ENCODE assay signal across 15 cellular contexts in genomic region chr11:78339483-78339882, GRCh38.
DNase-seq lines count a peak whose midpoint lies in the region; ATAC-seq, FAIRE-seq and TF ChIP-seq lines count a peak whose summit lies in the region.
"Had no signal": no experiment of that assay in that cellular context is flagged by ENCODE, and none has a peak within 500 bp of the region (broad histone marks: within the 10 kb centered on the region; RNA-seq: fewer than 3 reads in every experiment).

No MANE protein-coding gene starts in this region.

- H3K27me3 ChIP-seq in pancreas: no peaks in the 10 kb centered on the region
- H3K27me3 ChIP-seq: colonic mucosa, upper lobe of right lung had no signal

- H3K27ac ChIP-seq in pancreas: no peak overlapping the region
- H3K27ac ChIP-seq: colonic mucosa, upper lobe of right lung had no signal

- peaks cover 86% of the 10 kb centered on the region for H3K4me1 Mint-ChIP-seq in activated T-helper 1 cell treated with anti-CD3 and anti-CD28 coated beads, Interleukin-12 subunit alpha, Interleukin-12 subunit beta, Interleukin-2, Interleukin-4 antibody, amounts not matched to agents 30 ng/mL and 10 ng/mL and 1 ng/mL, durations not matched to agents 14 hours and 24 hours and 36 hours (ENCODE audit: low read depth)

- H3K36me3 ChIP-seq in pancreas: no peaks in the 10 kb centered on the region
- H3K36me3 ChIP-seq: colonic mucosa, upper lobe of right lung had no signal

- intact Hi-C loops in activated T-helper 1 cell treated with anti-CD3 and anti-CD28 coated beads, Interleukin-12 subunit alpha, Interleukin-12 subunit beta, Interleukin-2, Interleukin-4 antibody, amounts not matched to agents 30 ng/mL and 10 ng/mL and 1 ng/mL, durations not matched to agents 14 hours and 24 hours and 36 hours (cut with micrococcal nuclease): loop anchor here (1.0 kb wide), 3 partner anchors 47 to 304 kb away; partner anchors contain the start of genes KCTD21 and USP35
- intact Hi-C loops in pancreas (cut with DNase I): no loop called here

- peak overlapping the region; percentile 31 for H3K4me3 Mint-ChIP-seq in activated T-helper 1 cell treated with anti-CD3 and anti-CD28 coated beads, Interleukin-12 subunit alpha, Interleukin-12 subunit beta, Interleukin-2, Interleukin-4 antibody, amounts not matched to agents 30 ng/mL and 10 ng/mL and 1 ng/mL, durations not matched to agents 14 hours and 24 hours and 36 hours
- H3K4me3 Mint-ChIP-seq: activated B cell treated with CpG ODN at 0.5 μM for 24 hours, immature natural killer cell had no signal

- no peak for FAIRE-seq in pancreas (lab: Jason Lieb, UNC)
- FAIRE-seq: HepG2 had no signal

- DNase-seq in NCI-H345 (lab: John Stamatoyannopoulos, UW): peak; percentile 33
- DNase-seq in NCI-H345 treated with DMSO at 0.1 percent for 48 hours (lab: John Stamatoyannopoulos, UW; ENCODE audit: unreplicated experiment): no peak
- DNase-seq in NCI-H187 treated with DMSO at 0.1 percent for 48 hours (lab: John Stamatoyannopoulos, UW): peak; percentile 79
- no peak for DNase-seq in activated T-helper 1 cell treated with anti-CD3 and anti-CD28 coated beads, Interleukin-12 subunit alpha, Interleukin-12 subunit beta, Interleukin-2, Interleukin-4 antibody, amounts not matched to agents 30 ng/mL and 10 ng/mL and 1 ng/mL, durations not matched to agents 14 hours and 24 hours and 36 hours (ENCODE audit: low spot score)
- DNase-seq in pancreas: no peak
- DNase-seq in NCI-H2196 (lab: John Stamatoyannopoulos, UW; ENCODE audit: unreplicated experiment): no peak
- DNase-seq: 8988T; activated B cell treated with CpG ODN at 0.5 μM for 24 hours; activated naive CD4-positive, alpha-beta T cell treated with Interleukin-2 at 50 U/mL for 16 hours; colonic mucosa; immature natural killer cell; upper lobe of right lung had no signal

- TF ChIP-seq CTCF in pancreas (IDR thresholded peaks at IDR 0.05): no peak

- peak overlapping the region; percentile 94 for H3K27ac Mint-ChIP-seq in activated T-helper 1 cell treated with anti-CD3 and anti-CD28 coated beads, Interleukin-12 subunit alpha, Interleukin-12 subunit beta, Interleukin-2, Interleukin-4 antibody, amounts not matched to agents 30 ng/mL and 10 ng/mL and 1 ng/mL, durations not matched to agents 14 hours and 24 hours and 36 hours
- H3K27ac Mint-ChIP-seq: activated B cell treated with CpG ODN at 0.5 μM for 24 hours, immature natural killer cell had no signal

- peaks cover 0 to 4% (median 0%) of the 10 kb centered on the region in 4 donors for H3K9me3 ChIP-seq in pancreas
- H3K9me3 ChIP-seq: colonic mucosa, upper lobe of right lung had no signal

- ATAC-seq in pancreas (peak in 3 of 4 donors; percentile 47 to 64 (median 63)), GM21717 (IDR thresholded peaks at IDR 0.05; ENCODE audit: unreplicated experiment) (no peak), GM21723 (IDR thresholded peaks at IDR 0.05; ENCODE audit: unreplicated experiment) (no peak)
- ATAC-seq: HepG2, upper lobe of right lung had no signal

- H3K4me3 ChIP-seq in pancreas: no peak overlapping the region
- H3K4me3 ChIP-seq: colonic mucosa, upper lobe of right lung had no signal

- 53 to 68% methylated on average over 1 of the region's 1 CpG for WGBS in pancreas, 2 donors

- H3K27me3 Mint-ChIP-seq in activated T-helper 1 cell treated with anti-CD3 and anti-CD28 coated beads, Interleukin-12 subunit alpha, Interleukin-12 subunit beta, Interleukin-2, Interleukin-4 antibody, amounts not matched to agents 30 ng/mL and 10 ng/mL and 1 ng/mL, durations not matched to agents 14 hours and 24 hours and 36 hours (ENCODE audit: insufficient read depth): no peaks in the 10 kb centered on the region
- H3K27me3 Mint-ChIP-seq: activated B cell treated with CpG ODN at 0.5 μM for 24 hours had no signal

- peaks cover 0 to 7% (median 0%) of the 10 kb centered on the region in 3 donors for H3K4me1 ChIP-seq in pancreas
- H3K4me1 ChIP-seq: colonic mucosa had no signal

- peaks cover 28% of the 10 kb centered on the region for H3K36me3 Mint-ChIP-seq in activated T-helper 1 cell treated with anti-CD3 and anti-CD28 coated beads, Interleukin-12 subunit alpha, Interleukin-12 subunit beta, Interleukin-2, Interleukin-4 antibody, amounts not matched to agents 30 ng/mL and 10 ng/mL and 1 ng/mL, durations not matched to agents 14 hours and 24 hours and 36 hours (ENCODE audit: low read depth)
- H3K36me3 Mint-ChIP-seq: immature natural killer cell had no signal

- H3K9me3 Mint-ChIP-seq in activated T-helper 1 cell treated with anti-CD3 and anti-CD28 coated beads, Interleukin-12 subunit alpha, Interleukin-12 subunit beta, Interleukin-2, Interleukin-4 antibody, amounts not matched to agents 30 ng/mL and 10 ng/mL and 1 ng/mL, durations not matched to agents 14 hours and 24 hours and 36 hours: peaks cover 22% of the 10 kb centered on the region
- H3K9me3 Mint-ChIP-seq: activated B cell treated with CpG ODN at 0.5 μM for 24 hours had no signal

Comparison
In these comparisons a context has a peak if more than half of its experiments do, and no peak if none do; other contexts are left out.
1. DNase-seq: peak in NCI-H345 (single experiment) and NCI-H187 treated with DMSO at 0.1 percent for 48 hours (single experiment); none in NCI-H345 treated with DMSO at 0.1 percent for 48 hours (single experiment), activated T-helper 1 cell treated with anti-CD3 and anti-CD28 coated beads, Interleukin-12 subunit alpha, Interleukin-12 subunit beta, Interleukin-2, Interleukin-4 antibody, amounts not matched to agents 30 ng/mL and 10 ng/mL and 1 ng/mL, durations not matched to agents 14 hours and 24 hours and 36 hours (single experiment), pancreas (0 of 6) and NCI-H2196 (single experiment).
2. ATAC-seq: peak in pancreas (3 of 4); none in GM21717 (single experiment) and GM21723 (single experiment).